22 cellular contexts compared by ENCODE assay signal in the genomic region with DNA sequence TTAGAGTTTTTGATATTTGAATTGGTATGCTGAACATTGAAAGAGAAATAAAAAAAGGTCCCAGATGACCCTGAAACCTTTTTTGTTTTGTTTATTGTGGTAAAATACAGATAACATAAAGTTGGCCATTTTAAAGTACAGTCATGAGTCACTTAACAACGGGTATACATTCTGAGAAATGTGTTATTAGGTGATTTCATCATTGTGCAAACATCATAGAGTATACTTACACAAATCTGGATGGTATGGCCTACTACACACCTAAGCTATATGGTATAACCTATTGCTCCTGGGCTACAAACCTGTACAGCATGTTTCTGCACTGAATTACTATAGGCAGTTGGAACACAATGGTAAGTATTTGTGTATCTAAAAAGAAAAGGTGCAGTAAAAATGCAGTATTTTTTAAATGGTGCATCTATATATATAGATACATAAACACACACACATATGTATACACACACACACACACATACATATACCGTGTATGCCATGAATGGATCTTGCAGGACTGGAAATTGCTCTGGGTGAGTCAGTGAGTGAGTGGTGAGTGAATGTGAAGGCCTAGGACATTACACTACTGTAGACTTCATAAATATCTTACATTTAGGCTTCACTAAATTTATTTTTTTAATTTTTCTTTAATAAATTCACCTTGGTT. TPM values are rescaled to one million over a fixed set of nuclear protein-coding genes. Genes with fewer than 3 reads are reported as not detected.
A peak's percentile ranks its signal among the peaks of the same experiment; 100 is the strongest.
DNase-seq lines count a peak whose midpoint lies in the region; ATAC-seq, FAIRE-seq and TF ChIP-seq lines count a peak whose summit lies in the region.
"Had no signal": no experiment of that assay in that cellular context is flagged by ENCODE, and none has a peak within 500 bp of the region (broad histone marks: within the 10 kb centered on the region; RNA-seq: fewer than 3 reads in every experiment).

No MANE protein-coding gene starts in this region.

- TF ChIP-seq POLR2A in HepG2 (IDR thresholded peaks at IDR 0.05; ENCODE audit: insufficient read depth in 1 of 2, low read depth in 2 of 2, low read length in 2 of 2) (no peak), right lobe of liver (IDR thresholded peaks at IDR 0.05) (no peak), transverse colon (IDR thresholded peaks at IDR 0.05) (no peak), heart left ventricle (IDR thresholded peaks at IDR 0.05) (no peak)

- ATAC-seq in HepG2 (no peak), right lobe of liver (no peak), heart left ventricle (no peak), HG03159 (IDR thresholded peaks at IDR 0.05; ENCODE audit: unreplicated experiment) (no peak), GM21717 (IDR thresholded peaks at IDR 0.05; ENCODE audit: unreplicated experiment) (no peak)
- ATAC-seq: activated CD8-positive, alpha-beta T cell treated with anti-CD3 and anti-CD28 coated beads for 36 hours; activated T-helper 17 cell treated with anti-CD3 and anti-CD28 coated beads, Interleukin-2, amount 50 U/mL, for 72 hours had no signal

- WGBS in HepG2 (ENCODE audit: low lambda C conversion rate), result 58% methylated on average over 2 of the region's 2 CpGs
- 72% methylated on average over 2 of the region's 2 CpGs for WGBS in right lobe of liver (ENCODE audit: insufficient coverage, low coverage, low lambda C conversion rate, missing lambda C conversion rate)
- 46 to 57% methylated on average over 1 to 2 of the region's 2 CpGs for WGBS in transverse colon (ENCODE audit: low coverage in 1 of 2), 2 donors
- WGBS in heart left ventricle, 4 donors, result 79 to 89% (median 83%) methylated on average over 2 of the region's 2 CpGs

- H3K27me3 ChIP-seq in HepG2 (ENCODE audit: control insufficient read depth in 1 of 2, insufficient read depth in 2 of 2, low read length in 2 of 2) (no peaks in the 10 kb centered on the region), right lobe of liver (no peaks in the 10 kb centered on the region), transverse colon (no peaks in the 10 kb centered on the region), heart left ventricle (no peaks in the 10 kb centered on the region)
- H3K27me3 ChIP-seq: ovary, spleen, tibial nerve had no signal

- in situ Hi-C loops in HepG2 (cut with HindIII; ENCODE audit: extremely low pct_ligation_motif_present, low pct_unique_long_range_greater_than_20kb) (no loop called here), transverse colon (cut with MboI; ENCODE audit: low pct_ligation_motif_present in 1 of 4, low pct_unique_long_range_greater_than_20kb in 1 of 4, low sequenced_read_pairs in 3 of 4) (no loop called here)

- H3K4me3 ChIP-seq in HepG2 (replicated peaks in 1 of 3; ENCODE audit: insufficient read depth in 1 of 3, low read depth in 2 of 3, low read length in 3 of 3) (no peak overlapping the region), right lobe of liver (no peak overlapping the region), fibroblast of the aortic adventitia (ENCODE audit: low read depth, low read length) (no peak overlapping the region), transverse colon (no peak overlapping the region), heart left ventricle (no peak overlapping the region)
- H3K4me3 ChIP-seq: ovary, spleen, tibial nerve had no signal

- intact Hi-C loops in HepG2 (cut with micrococcal nuclease; ENCODE audit: unreplicated experiment) (no loop called here), right lobe of liver (cut with DNase I) (no loop called here), transverse colon (cut with DNase I; ENCODE audit: low total_unique reads) (no loop called here), heart left ventricle (cut with DNase I) (loop anchor here in 1 of 10 donors (10.0 kb wide), 1 partner anchor 75 kb away; the partner anchor contains the start of gene PWWP2A)

- H3K36me3 ChIP-seq in HepG2 (replicated peaks in 1 of 2; ENCODE audit: control insufficient read depth in 1 of 2, insufficient read depth in 2 of 2, low read length in 2 of 2), result peaks cover 7 to 59% of the 10 kb centered on the region in 2 experiments
- peaks cover 0 to 48% (median 13%) of the 10 kb centered on the region in 4 donors for H3K36me3 ChIP-seq in right lobe of liver
- H3K36me3 ChIP-seq in transverse colon, result peaks cover 0 to 33% (median 8%) of the 10 kb centered on the region in 4 donors
- H3K36me3 ChIP-seq in heart left ventricle, result peaks cover 0 to 98% (median 76%) of the 10 kb centered on the region in 9 donors
- H3K36me3 ChIP-seq: ovary had no signal

- POLR2A ChIA-PET in HepG2 (lab: Yijun Ruan, JAX), result no interaction called here

- H3K9me3 ChIP-seq in HepG2 (ENCODE audit: low read length) (no peaks in the 10 kb centered on the region), right lobe of liver (no peaks in the 10 kb centered on the region), transverse colon (no peaks in the 10 kb centered on the region), heart left ventricle (no peaks in the 10 kb centered on the region)
- H3K9me3 ChIP-seq: ovary, spleen, tibial nerve had no signal

- TF ChIP-seq CTCF in HepG2 (CRISPR knock-in tag; IDR thresholded peaks at IDR 0.05), result no peak
- TF ChIP-seq CTCF in right lobe of liver (IDR thresholded peaks at IDR 0.05), result no peak
- no peak for TF ChIP-seq CTCF in fibroblast of the aortic adventitia (IDR thresholded peaks at IDR 0.05; ENCODE audit: insufficient read depth, low read length)
- TF ChIP-seq CTCF in transverse colon (IDR thresholded peaks at IDR 0.05), result no peak
- no peak for TF ChIP-seq CTCF in heart left ventricle (IDR thresholded peaks at IDR 0.05)

- H3K4me1 ChIP-seq in HepG2 (ENCODE audit: insufficient read depth, low read length) (no peaks in the 10 kb centered on the region), right lobe of liver (no peaks in the 10 kb centered on the region), transverse colon (peaks cover 0 to 9% (median 3%) of the 10 kb centered on the region in 4 donors), heart left ventricle (peaks cover 0 to 16% (median 8%) of the 10 kb centered on the region in 12 donors)
- H3K4me1 ChIP-seq: spleen, tibial nerve had no signal

- no peak overlapping the region for H2AFZ ChIP-seq in HepG2 (ENCODE audit: low read length)

- no peak overlapping the region for H3K4me2 ChIP-seq in HepG2 (ENCODE audit: low read depth, low read length)

- CTCF ChIA-PET in HepG2 (lab: Yijun Ruan, JAX; ENCODE audit: low intra/inter-chr PET ratio, low total read pairs), result no interaction called here

- H3K79me2 ChIP-seq in HepG2 (ENCODE audit: insufficient read depth, low read length), result no peaks in the 10 kb centered on the region

- no peak for TF ChIP-seq EP300 in HepG2 (IDR thresholded peaks at IDR 0.05; ENCODE audit: low read depth in 2 of 2, low read length in 2 of 2)
- no peak for TF ChIP-seq EP300 in HepG2 (CRISPR knock-in tag; IDR thresholded peaks at IDR 0.05; ENCODE audit: borderline replicate concordance)
- TF ChIP-seq EP300 in transverse colon (IDR thresholded peaks at IDR 0.05; ENCODE audit: low read depth), result no peak

- no peak for TF ChIP-seq RAD21 in HepG2 (CRISPR knock-in tag; IDR thresholded peaks at IDR 0.05)

- FAIRE-seq in HepG2 (lab: Jason Lieb, UNC), result no peak
- FAIRE-seq: A204.1 had no signal

- H4K20me1 ChIP-seq in HepG2 (ENCODE audit: insufficient read depth, low read length), result no peaks in the 10 kb centered on the region

- no peak overlapping the region for H3K9ac ChIP-seq in HepG2 (ENCODE audit: insufficient read depth, low read depth, low read length)

- BruUV-seq in HepG2 (replicated peaks; lab: Mats Ljungman, UMichigan), result no TSS peak

- H3K27ac ChIP-seq in HepG2 (ENCODE audit: extremely low read length, insufficient read depth, low read length) (no peak overlapping the region), right lobe of liver (no peak overlapping the region), transverse colon (peak overlapping the region; percentile 1 to 64 (median 38)), heart left ventricle (no peak overlapping the region)
- H3K27ac ChIP-seq: ovary, spleen, tibial nerve had no signal

- DNase-seq in HepG2 (ENCODE audit: low spot score) (peak; percentile 7), right lobe of liver (no peak), amniotic epithelial cell (ENCODE audit: low read depth) (peak; percentile 65), fibroblast of the aortic adventitia (ENCODE audit: low read depth) (peak; percentile 29), transverse colon (no peak), heart left ventricle (no peak)
- DNase-seq: activated CD8-positive, alpha-beta T cell treated with anti-CD3 and anti-CD28 coated beads for 36 hours; anterior cingulate cortex; CD4-positive, alpha-beta memory T cell; head of caudate nucleus; NCI-H1048; NCI-H1930; NCI-H2227 treated with DMSO at 0.1 percent for 48 hours; NCI-H748 treated with DMSO at 0.1 percent for 48 hours; ovary; retina; spleen had no signal

RNA-seq across cellular contexts. Expression of gene TTC1, which starts 31.0 kb away (rescaled TPM):
- total RNA-seq in HepG2 (2016; rRNA removed; fragmentation: Illumina TruSeq; extraction: Trizol), result 72.1 and 104 TPM in 2 replicates
- 19.3 and 21.9 TPM in 2 replicates for total RNA-seq in HepG2 (2016; cell fraction: cytosol; rRNA removed; fragmentation: Illumina TruSeq; extraction: Trizol; ENCODE audit: low read depth)
- 69.2 and 107 TPM in 2 replicates for total RNA-seq in HepG2 (2016; cell fraction: insoluble cytoplasmic fraction; rRNA removed; fragmentation: Illumina TruSeq; extraction: Trizol)
- 24.6 and 25.7 TPM in 2 replicates for total RNA-seq in HepG2 (2016; cell fraction: membrane; rRNA removed; fragmentation: Illumina TruSeq; extraction: Trizol)
- 28.3 and 31.8 TPM in 2 replicates for total RNA-seq in HepG2 (2016; cell fraction: nucleus; rRNA removed; fragmentation: Illumina TruSeq; extraction: Trizol)
- polyA plus RNA-seq in HepG2 (2011; rRNA removed), result 15.2 and 16.1 TPM in 2 replicates
- 10.5 and 13.3 TPM in 2 replicates for polyA plus RNA-seq in HepG2 (2011; cell fraction: cytosol; rRNA removed)
- 6.2 and 8.3 TPM in 2 replicates for polyA plus RNA-seq in HepG2 (2011; cell fraction: nucleus; rRNA removed)
- polyA plus RNA-seq in HepG2 (2012), result 23.2 and 26.0 TPM in 2 replicates
- polyA plus RNA-seq in HepG2 (2016; cell fraction: cytosol; fragmentation: Illumina TruSeq; extraction: Trizol; ENCODE audit: low read depth), result 10.3 TPM in 2 replicates
- polyA plus RNA-seq in HepG2 (2016; cell fraction: insoluble cytoplasmic fraction; fragmentation: Illumina TruSeq; extraction: Trizol; ENCODE audit: low read depth), result 106 and 107 TPM in 2 replicates
- polyA plus RNA-seq in HepG2 (2016; cell fraction: membrane; fragmentation: Illumina TruSeq; extraction: Trizol; ENCODE audit: low read depth), result 15.9 and 17.3 TPM in 2 replicates
- 37.7 and 41.1 TPM in 2 replicates for polyA plus RNA-seq in HepG2 (2016; cell fraction: nucleus; fragmentation: Illumina TruSeq; extraction: Trizol; ENCODE audit: insufficient read depth, low read depth)
- 16.7 and 45.6 TPM in 2 replicates for polyA minus RNA-seq in HepG2 (2011; rRNA and poly(A)+ RNA removed; ENCODE audit: low replicate concordance)
- polyA minus RNA-seq in HepG2 (2011; cell fraction: cytosol; rRNA and poly(A)+ RNA removed), result 8.1 and 9.6 TPM in 2 replicates
- polyA minus RNA-seq in HepG2 (2011; cell fraction: nucleus; rRNA and poly(A)+ RNA removed), result 15.7 and 18.4 TPM in 2 replicates
- total RNA-seq in right lobe of liver, result 10 to 100 TPM; 19.8 to 28.6 (median 24.8) TPM
- total RNA-seq in fibroblast of the aortic adventitia (ENCODE audit: low replicate concordance), result 43.4 and 56.4 TPM in 2 replicates
- 10 to 100 TPM in 3 of 4 donors, 1 to 10 TPM in 1; 5.8 to 42.2 (median 24.8) TPM for total RNA-seq in transverse colon
- 100 to 1,000 TPM in 1 of 9 donors, 10 to 100 TPM in 8; 58.9 to 115 (median 79.8) TPM for total RNA-seq in heart left ventricle
- 100 to 1,000 TPM in 1 of 2 donors, 10 to 100 TPM in 1; 87.8 to 109 TPM for polyA plus RNA-seq in heart left ventricle

Comparison
In these comparisons a context has a peak if more than half of its experiments do, and no peak if none do; other contexts are left out.
1. DNase-seq: peak in HepG2 (single experiment), amniotic epithelial cell (single experiment) and fibroblast of the aortic adventitia (single experiment); none in right lobe of liver (0 of 3), transverse colon (single experiment) and heart left ventricle (0 of 5).
2. H3K27ac ChIP-seq: peak in transverse colon (4 of 4); none in HepG2 (single experiment), right lobe of liver (0 of 3) and heart left ventricle (0 of 12).